8 cellular contexts compared by ENCODE assay signal in genomic region chr11:58573451-58574104, GRCh38. TPM values are rescaled to one million over a fixed set of nuclear protein-coding genes. Genes with fewer than 3 reads are reported as not detected.
DNase-seq lines count a peak whose midpoint lies in the region; ATAC-seq and TF ChIP-seq lines count a peak whose summit lies in the region.
"Had no signal": no experiment of that assay in that cellular context is flagged by ENCODE, and none has a peak within 500 bp of the region (broad histone marks: within the 10 kb centered on the region; RNA-seq: fewer than 3 reads in every experiment).

No MANE protein-coding gene starts in this region.

- intact Hi-C loops in body of pancreas (cut with DNase I), result no loop called here

- no peak overlapping the region for H3K18ac ChIP-seq in mesenchymal stem cell (ENCODE audit: low read depth in 1 of 2, low read length in 2 of 2)

- no peak overlapping the region for H3K4ac ChIP-seq in mesenchymal stem cell (ENCODE audit: low read depth in 1 of 2, low read length in 2 of 2)

- H2BK15ac ChIP-seq in mesenchymal stem cell (ENCODE audit: low read depth, poor library complexity, severe bottlenecking), result no peak overlapping the region

- no peak overlapping the region for H2BK120ac ChIP-seq in mesenchymal stem cell (ENCODE audit: low read depth, low read length)

- no peak for TF ChIP-seq CTCF in body of pancreas (IDR thresholded peaks at IDR 0.05)

- ATAC-seq in GM18907 (IDR thresholded peaks at IDR 0.05; ENCODE audit: unreplicated experiment) (peak; percentile 26), HG03565 (IDR thresholded peaks at IDR 0.05; ENCODE audit: unreplicated experiment) (peak; percentile 17), body of pancreas (no peak)
- peak; percentile 32 for ATAC-seq in stimulated activated naive CD8-positive, alpha-beta T cell treated with anti-CD3 and anti-CD28 coated beads, Interleukin-15, Interleukin-2, amounts not matched to agents 100 U/mL and 50 U/mL, for 24 hours

- H3K4me3 ChIP-seq in body of pancreas, result no peak overlapping the region
- H3K4me3 ChIP-seq in mesenchymal stem cell (ENCODE audit: insufficient read depth in 1 of 2, low read depth in 1 of 2, low read length in 2 of 2), result peak overlapping the region in 1 of 2 experiments; percentile 85

- no peak overlapping the region for H2AFZ ChIP-seq in mesenchymal stem cell (ENCODE audit: low read depth, low read length)
- H2AFZ ChIP-seq: parathyroid adenoma had no signal

- no peak overlapping the region for H4K91ac ChIP-seq in mesenchymal stem cell (ENCODE audit: low read length)

- no peaks in the 10 kb centered on the region for H3K36me3 ChIP-seq in body of pancreas (replicated peaks in 1 of 2; ENCODE audit: insufficient read depth in 1 of 2, low read depth in 2 of 2)
- peaks cover 8 to 24% of the 10 kb centered on the region in 2 experiments for H3K36me3 ChIP-seq in mesenchymal stem cell (ENCODE audit: control insufficient read depth in 1 of 2, insufficient read depth in 2 of 2, low read depth in 1 of 2, low read length in 2 of 2)

- DNase-seq in T-helper 2 cell (peak in 4 of 5 experiments; percentile 40 to 85 (median 56)), body of pancreas (peak in 3 of 4 donors; percentile 24 to 46 (median 28)), mesenchymal stem cell (peak; percentile 76), COLO668 (lab: John Stamatoyannopoulos, UW; ENCODE audit: unreplicated experiment) (no peak)
- peak; percentile 78 for DNase-seq in stimulated activated naive CD8-positive, alpha-beta T cell treated with anti-CD3 and anti-CD28 coated beads, Interleukin-15, Interleukin-2, amounts not matched to agents 100 U/mL and 50 U/mL, for 24 hours

- H3K9me3 ChIP-seq in body of pancreas (no peaks in the 10 kb centered on the region), mesenchymal stem cell (ENCODE audit: control insufficient read depth, low read length) (peaks cover 8% of the 10 kb centered on the region)

- peaks cover 39% of the 10 kb centered on the region for H3K4me1 ChIP-seq in body of pancreas
- H3K4me1 ChIP-seq in mesenchymal stem cell (ENCODE audit: control insufficient read depth, insufficient read depth, low read depth, low read length), result peaks cover 7% of the 10 kb centered on the region
- H3K4me1 ChIP-seq: parathyroid adenoma had no signal

- no peak for TF ChIP-seq POLR2A in body of pancreas (IDR thresholded peaks at IDR 0.05)

- no peak overlapping the region for H2BK5ac ChIP-seq in mesenchymal stem cell (ENCODE audit: low read depth, low read length, poor library complexity, severe bottlenecking)

- H3K9ac ChIP-seq in mesenchymal stem cell (ENCODE audit: low read length), result peak overlapping the region; percentile 99
- H3K9ac ChIP-seq: parathyroid adenoma had no signal

- H3K4me2 ChIP-seq in mesenchymal stem cell (ENCODE audit: low read length, poor library complexity, severe bottlenecking), result no peak overlapping the region

- no peaks in the 10 kb centered on the region for H3K27me3 ChIP-seq in body of pancreas
- H3K27me3 ChIP-seq in mesenchymal stem cell (ENCODE audit: control insufficient read depth in 1 of 2, insufficient read depth in 1 of 2, low read length in 2 of 2), result no peaks in the 10 kb centered on the region

- H4K8ac ChIP-seq in mesenchymal stem cell (ENCODE audit: low read length), result no peak overlapping the region

- H3K23ac ChIP-seq in mesenchymal stem cell (ENCODE audit: low read length in 2 of 2), result no peak overlapping the region

- H2BK12ac ChIP-seq in mesenchymal stem cell (ENCODE audit: low read length in 2 of 2), result peak overlapping the region in 1 of 2 experiments; percentile 29

- H2AK5ac ChIP-seq in mesenchymal stem cell (ENCODE audit: low read length, severe bottlenecking), result no peak overlapping the region

- H3K27ac ChIP-seq in body of pancreas (peak overlapping the region in 3 of 4 donors; percentile 13 to 70 (median 31)), mesenchymal stem cell (ENCODE audit: low read length, poor library complexity, severe bottlenecking) (peak overlapping the region; percentile 28)
- H3K27ac ChIP-seq: parathyroid adenoma had no signal

- H3K79me1 ChIP-seq in mesenchymal stem cell (replicated peaks; ENCODE audit: low read length, poor library complexity, severe bottlenecking), result peaks cover 10% of the 10 kb centered on the region

- WGBS in body of pancreas, 2 donors, result 42 to 59% methylated on average over 4 of the region's 4 CpGs
- WGBS in mesenchymal stem cell, result 62% methylated on average over 4 of the region's 4 CpGs

- H3K14ac ChIP-seq in mesenchymal stem cell (ENCODE audit: low read length in 2 of 2), result no peak overlapping the region

RNA-seq across cellular contexts. Expression of gene LPXN, which starts 2.1 kb away (rescaled TPM):
- 1 to 10 TPM; 5.7 to 6.3 TPM for total RNA-seq in body of pancreas
- 2.4 TPM for polyA plus RNA-seq in mesenchymal stem cell (2013, experiment 1 of 2)
- 2.1 TPM for polyA plus RNA-seq in mesenchymal stem cell (2013, experiment 2 of 2)

RNA-seq across cellular contexts. Expression of gene ZFP91, which starts 5.3 kb away (rescaled TPM):
- 10 to 100 TPM; 25.4 to 25.7 TPM for total RNA-seq in body of pancreas
- 56.1 TPM for polyA plus RNA-seq in mesenchymal stem cell (2013, experiment 1 of 2)
- 55.8 TPM for polyA plus RNA-seq in mesenchymal stem cell (2013, experiment 2 of 2)

RNA-seq across cellular contexts. Expression of gene CNTF, which starts 48.9 kb away (rescaled TPM):
- 1 to 10 TPM in 1 of 2 donors, under 1 TPM in 1; 0.66 to 1.3 TPM for total RNA-seq in body of pancreas
- 0.65 TPM for polyA plus RNA-seq in mesenchymal stem cell (2013, experiment 1 of 2)
- 0.51 TPM for polyA plus RNA-seq in mesenchymal stem cell (2013, experiment 2 of 2)
